ENCODE assay signal across 8 cellular contexts in the genomic region with DNA sequence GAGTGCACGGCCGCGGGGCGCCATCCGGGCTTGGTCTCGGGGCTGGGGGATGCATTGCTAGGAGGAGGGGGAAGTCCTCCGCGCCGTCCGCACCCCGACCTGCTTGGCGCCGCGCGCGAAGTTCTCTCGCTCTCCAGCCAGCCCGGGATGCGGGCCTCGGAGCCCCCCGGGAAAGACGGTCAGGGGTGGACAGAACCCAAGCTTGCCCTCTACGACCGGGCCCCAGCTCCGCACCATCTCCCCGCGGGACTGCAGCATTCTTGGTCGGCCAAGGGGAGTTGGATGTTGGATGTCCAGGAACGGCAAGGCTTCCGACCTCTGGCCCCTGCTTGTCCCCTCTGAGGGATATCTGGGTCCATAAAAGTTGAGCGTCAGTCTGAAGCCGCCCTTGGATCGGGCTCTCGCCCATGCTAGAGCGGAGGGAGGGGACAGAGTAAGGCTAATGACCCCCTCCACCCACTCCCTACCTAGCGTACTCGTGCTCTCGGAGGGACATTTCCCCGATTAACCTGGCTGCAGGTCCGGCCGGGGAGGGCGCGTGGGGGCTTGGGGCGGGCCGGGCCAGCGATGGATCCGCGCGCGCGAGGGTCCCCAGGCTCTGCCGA. TPM values are rescaled to one million over a fixed set of nuclear protein-coding genes. Genes with fewer than 3 reads are reported as not detected.
DNase-seq lines count a peak whose midpoint lies in the region; ATAC-seq and TF ChIP-seq lines count a peak whose summit lies in the region.

No MANE protein-coding gene starts in this region.

- no peak for ATAC-seq in stimulated activated naive CD8-positive, alpha-beta T cell treated with anti-CD3 and anti-CD28 coated beads, Interleukin-15, Interleukin-2, amounts not matched to agents 100 U/mL and 50 U/mL, for 24 hours
- ATAC-seq in HG03108 (IDR thresholded peaks at IDR 0.05; ENCODE audit: unreplicated experiment) (no peak), HG03342 (IDR thresholded peaks at IDR 0.05; ENCODE audit: unreplicated experiment) (no peak)

- DNase-seq in NCI-H510A treated with DMSO at 0.1 percent for 48 hours (lab: John Stamatoyannopoulos, UW): peak; percentile 69
- no peak for DNase-seq in NCI-H510A (lab: John Stamatoyannopoulos, UW)
- DNase-seq in glutamatergic neuron: no peak
- DNase-seq in stimulated activated naive CD8-positive, alpha-beta T cell treated with anti-CD3 and anti-CD28 coated beads, Interleukin-15, Interleukin-2, amounts not matched to agents 100 U/mL and 50 U/mL, for 24 hours: peak; percentile 9
- DNase-seq in NCI-H524 (lab: John Stamatoyannopoulos, UW): no peak

- no peaks in the 10 kb centered on the region for H3K36me3 Mint-ChIP-seq in glutamatergic neuron (ENCODE audit: unreplicated experiment)

- peaks cover 18% of the 10 kb centered on the region for H3K27me3 Mint-ChIP-seq in glutamatergic neuron (ENCODE audit: unreplicated experiment)

- peaks cover 14% of the 10 kb centered on the region for H3K9me3 Mint-ChIP-seq in glutamatergic neuron (ENCODE audit: unreplicated experiment)

- peak overlapping the region; percentile 55 for H3K27ac Mint-ChIP-seq in glutamatergic neuron (ENCODE audit: unreplicated experiment)

- peak overlapping the region; percentile 90 for H3K4me3 Mint-ChIP-seq in glutamatergic neuron (ENCODE audit: unreplicated experiment)

- peaks cover 61% of the 10 kb centered on the region for H3K4me1 Mint-ChIP-seq in glutamatergic neuron (ENCODE audit: low read depth, unreplicated experiment)

- H3K4me3 ChIP-seq in WI38 (ENCODE audit: low read depth, low read length): peak overlapping the region; percentile 47

- TF ChIP-seq CTCF in WI38 (IDR thresholded peaks at IDR 0.05; ENCODE audit: low read depth, low read length) (no peak), glutamatergic neuron (IDR thresholded peaks at IDR 0.05; ENCODE audit: partially characterized antibody, unreplicated experiment) (no peak)

RNA-seq across cellular contexts. Expression of a gene that starts 0.5 kb away (rescaled TPM):
- 179 TPM for total RNA-seq in glutamatergic neuron (ENCODE audit: unreplicated experiment)

Comparison
In these comparisons a context has a peak if more than half of its experiments do, and no peak if none do; other contexts are left out.
1. DNase-seq: peak in NCI-H510A treated with DMSO at 0.1 percent for 48 hours (single experiment) and stimulated activated naive CD8-positive, alpha-beta T cell treated with anti-CD3 and anti-CD28 coated beads, Interleukin-15, Interleukin-2, amounts not matched to agents 100 U/mL and 50 U/mL, for 24 hours (single experiment); none in NCI-H510A (single experiment), glutamatergic neuron (single experiment) and NCI-H524 (0 of 2).